Comparison of ENCODE assay signal across 9 cellular contexts in the genomic region with DNA sequence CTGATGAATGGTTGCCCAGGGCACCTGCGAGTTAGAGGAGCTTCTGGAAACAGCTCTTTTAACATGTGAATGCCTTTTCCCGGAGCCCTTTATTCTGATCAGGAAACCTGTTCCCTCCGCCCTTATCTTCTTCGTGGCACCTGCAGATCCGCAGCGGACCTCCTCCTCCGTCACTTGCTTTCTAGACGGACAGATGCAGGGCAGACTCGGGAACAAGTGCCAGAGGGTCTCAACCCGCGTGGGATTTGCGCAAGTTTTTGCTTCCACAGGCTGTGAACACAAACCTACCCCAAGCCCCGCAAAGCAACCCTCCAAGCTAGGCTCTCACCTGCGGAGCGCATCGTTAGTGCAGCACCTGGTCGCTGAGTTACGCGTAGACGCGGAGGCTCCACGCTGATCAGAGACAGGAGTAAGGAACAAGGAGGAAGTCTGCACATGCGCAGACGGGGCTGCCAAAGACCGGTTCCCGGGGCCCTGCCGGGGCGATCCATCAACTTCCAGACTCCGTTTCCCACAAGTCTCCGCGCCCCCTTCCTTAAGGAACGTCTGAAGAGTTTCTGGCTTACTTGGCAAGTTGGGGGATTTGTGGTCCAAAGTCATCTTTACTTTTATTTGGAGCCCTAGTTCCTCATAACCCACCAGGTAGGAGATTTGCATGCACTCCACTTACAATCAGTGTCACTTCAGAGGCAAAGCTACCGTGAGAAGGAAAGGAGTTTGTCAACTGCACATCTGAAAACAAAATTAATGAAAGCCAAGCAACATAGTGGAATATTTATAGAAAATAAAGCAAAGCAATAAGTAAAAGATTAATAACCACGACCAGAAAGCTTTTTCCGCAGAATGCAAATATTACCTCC. TPM values are rescaled to one million over a fixed set of nuclear protein-coding genes. Genes with fewer than 3 reads are reported as not detected.
A peak's percentile ranks its signal among the peaks of the same experiment; 100 is the strongest.
DNase-seq lines count a peak whose midpoint lies in the region; ATAC-seq lines count a peak whose summit lies in the region.
"Had no signal": no experiment of that assay in that cellular context is flagged by ENCODE, and none has a peak within 500 bp of the region (broad histone marks: within the 10 kb centered on the region; RNA-seq: fewer than 3 reads in every experiment).

No MANE protein-coding gene starts in this region.

- H3K36me3 Mint-ChIP-seq in effector memory CD8-positive, alpha-beta T cell (ENCODE audit: insufficient read depth), result no peaks in the 10 kb centered on the region

- H3K27me3 ChIP-seq in right cardiac atrium (ENCODE audit: control insufficient read depth, insufficient read depth), result no peaks in the 10 kb centered on the region
- H3K27me3 ChIP-seq in Karpas-422 (ENCODE audit: low read length), result 0 out of 2 replicates have a peak, but pooled peaks cover 5% of the 10 kb centered on the region

- H3K4me3 Mint-ChIP-seq in effector memory CD8-positive, alpha-beta T cell, result peak overlapping the region in 1 of 2 donors; percentile 10
- H3K4me3 Mint-ChIP-seq: stimulated activated memory B cell treated with anti-CD40 and anti-IgM and Interleukin-4, amounts not matched to agents 10 μg/mL and 1 μg/mL and 100 μg/mL, for 72 hours had no signal

- H3K4me1 ChIP-seq in right cardiac atrium (ENCODE audit: control insufficient read depth, insufficient read depth, low read length) (peaks cover 3% of the 10 kb centered on the region), Karpas-422 (ENCODE audit: low read length) (no peaks in the 10 kb centered on the region)

- H2AFZ ChIP-seq in Karpas-422 (ENCODE audit: low read length), result no peak overlapping the region

- H3K9me2 ChIP-seq in Karpas-422 (replicated peaks; ENCODE audit: insufficient read depth, low read length), result no peaks in the 10 kb centered on the region

- peaks cover 9 to 18% of the 10 kb centered on the region in 2 donors for H3K9me3 Mint-ChIP-seq in effector memory CD8-positive, alpha-beta T cell

- intact Hi-C loops in right cardiac atrium (cut with DNase I), result no loop called here

- no peaks in the 10 kb centered on the region for H3K4me1 Mint-ChIP-seq in effector memory CD8-positive, alpha-beta T cell (ENCODE audit: low read depth in 2 of 2)

- H3K9me3 ChIP-seq in right cardiac atrium (ENCODE audit: control insufficient read depth, low read length), result no peaks in the 10 kb centered on the region
- H3K9me3 ChIP-seq in Karpas-422 (ENCODE audit: low read length), result peaks cover 24% of the 10 kb centered on the region

- ATAC-seq in right cardiac atrium (peak; percentile 63 to 85), GM18861 (IDR thresholded peaks at IDR 0.05; ENCODE audit: unreplicated experiment) (no peak)
- ATAC-seq in effector memory CD8-positive, alpha-beta T cell (replicated peaks), result no peak
- ATAC-seq: stimulated activated memory B cell treated with anti-CD40 and anti-IgM and Interleukin-4, amounts not matched to agents 10 μg/mL and 1 μg/mL and 100 μg/mL, for 72 hours had no signal

- H3K27me3 Mint-ChIP-seq in effector memory CD8-positive, alpha-beta T cell, result peaks cover 50 to 70% of the 10 kb centered on the region in 2 donors

- DNase-seq in DMS79 (lab: John Stamatoyannopoulos, UW), result peak; percentile 41
- DNase-seq in SK-N-DZ (ENCODE audit: low spot score), result peak; percentile 51
- peak; percentile 71 to 86 (median 84) for DNase-seq in right cardiac atrium
- peak; percentile 68 for DNase-seq in putamen (ENCODE audit: low spot score)
- no peak for DNase-seq in Karpas-422
- DNase-seq in effector memory CD8-positive, alpha-beta T cell, result no peak
- DNase-seq in activated gamma-delta T cell treated with Interleukin-2 at 50 U/mL for 16 hours, result no peak

- H3K36me3 ChIP-seq in Karpas-422 (ENCODE audit: insufficient read depth, low read length), result no peaks in the 10 kb centered on the region

- no peaks in the 10 kb centered on the region for H4K20me1 ChIP-seq in Karpas-422 (ENCODE audit: insufficient read depth, low read depth, low read length)

- H3K4me3 ChIP-seq in right cardiac atrium (ENCODE audit: low read length), result peak overlapping the region; percentile 49
- no peak overlapping the region for H3K4me3 ChIP-seq in Karpas-422 (ENCODE audit: low read length)

- no peak overlapping the region for H3K4me2 ChIP-seq in Karpas-422 (ENCODE audit: low read depth, low read length, poor library complexity, severe bottlenecking)

- 6% methylated on average over 35 of the region's 35 CpGs for WGBS in right cardiac atrium

- H3K27ac ChIP-seq in right cardiac atrium (ENCODE audit: low read length) (no peak overlapping the region), Karpas-422 (ENCODE audit: low read length) (no peak overlapping the region)

- no peaks in the 10 kb centered on the region for H3K79me2 ChIP-seq in Karpas-422 (ENCODE audit: low read length)

- H3K27ac Mint-ChIP-seq in effector memory CD8-positive, alpha-beta T cell, result no peak overlapping the region
- H3K27ac Mint-ChIP-seq: stimulated activated memory B cell treated with anti-CD40 and anti-IgM and Interleukin-4, amounts not matched to agents 10 μg/mL and 1 μg/mL and 100 μg/mL, for 72 hours had no signal

- no peak overlapping the region for H3K9ac ChIP-seq in Karpas-422 (ENCODE audit: low read length)

RNA-seq across cellular contexts. Expression of a gene that starts 52.7 kb away (rescaled TPM):
- 36.8 and 43.4 TPM in 2 replicates for polyA plus RNA-seq in SK-N-DZ (2014; cell fraction: cytosol; rRNA removed)
- 54.2 and 54.6 TPM in 2 replicates for polyA plus RNA-seq in SK-N-DZ (2014; cell fraction: nucleus; rRNA removed)
- total RNA-seq in right cardiac atrium, result 10 to 100 TPM; 29.0 to 40.2 (median 35.0) TPM
- polyA plus RNA-seq in right cardiac atrium, result 20.7 TPM
- total RNA-seq in Karpas-422 (2014; rRNA removed; shearing (Covaris generic); ENCODE audit: low replicate concordance), result 68.1 and 91.4 TPM in 2 replicates

RNA-seq across cellular contexts. Expression of a gene that starts 54.2 kb away (rescaled TPM):
- polyA plus RNA-seq in SK-N-DZ (2014; cell fraction: cytosol; rRNA removed), result 22.1 and 22.2 TPM in 2 replicates
- polyA plus RNA-seq in SK-N-DZ (2014; cell fraction: nucleus; rRNA removed), result 46.5 and 74.9 TPM in 2 replicates
- 1 to 10 TPM; 1.1 to 3.2 (median 1.6) TPM for total RNA-seq in right cardiac atrium
- 1.1 TPM for polyA plus RNA-seq in right cardiac atrium
- total RNA-seq in Karpas-422 (2014; rRNA removed; shearing (Covaris generic); ENCODE audit: low replicate concordance), result not detected in 2 replicates

Comparison
In these comparisons a context has a peak if more than half of its experiments do, and no peak if none do; other contexts are left out.
1. DNase-seq: peak in DMS79 (single experiment), SK-N-DZ (single experiment), right cardiac atrium (3 of 3) and putamen (single experiment); none in Karpas-422 (single experiment), effector memory CD8-positive, alpha-beta T cell (0 of 3) and activated gamma-delta T cell treated with Interleukin-2 at 50 U/mL for 16 hours (single experiment).
2. ATAC-seq: peak in right cardiac atrium (2 of 2); none in GM18861 (single experiment) and effector memory CD8-positive, alpha-beta T cell (single experiment).